In genomic region chr1:88252745-88253144, GRCh38 we compare ENCODE assay signal across 11 cellular contexts.
"Had no signal": no experiment of that assay in that cellular context is flagged by ENCODE, and none has a peak within 500 bp of the region (broad histone marks: within the 10 kb centered on the region; RNA-seq: fewer than 3 reads in every experiment).

No MANE protein-coding gene starts in this region.

- H3K4me3 ChIP-seq: GM23248, GM23338, HAP-1 had no signal

- H3K9ac ChIP-seq: GM23248 had no signal

- H3K4me2 ChIP-seq: GM23338 had no signal

- H2AFZ ChIP-seq: GM23248, GM23338 had no signal

- H3K4me1 ChIP-seq: HAP-1 had no signal

- DNase-seq: GM23248, GOT3, H7, H9, HCEC 1CT, HFFc6 had no signal

- ATAC-seq: GM23338, HCT116 had no signal

- FAIRE-seq: H1, H54 had no signal

- H3K9me3 ChIP-seq: HAP-1 had no signal

- H3K27ac ChIP-seq: GM23248 had no signal

- H3K36me3 ChIP-seq: HAP-1 had no signal
